In genomic region chr7:95433952-95434351, GRCh38 we compare ENCODE assay signal across 2 cellular contexts.
A peak's percentile ranks its signal among the peaks of the same experiment; 100 is the strongest.
TF ChIP-seq lines count a peak whose summit lies in the region.

No MANE protein-coding gene starts in this region.

TF ChIP-seq in K562, 482 proteins besides CTCF, POLR2A, EP300 and RAD21:
- peak; percentile 78 for TF ChIP-seq RBM25 (IDR thresholded peaks at IDR 0.05; ENCODE audit: low read depth, low read length, severe bottlenecking)
- 0 out of 2 replicates have a peak, but pooled peaks have one; percentile 66 for TF ChIP-seq ATF6 (CRISPR knock-in tag; IDR thresholded peaks at IDR 0.05)
- 0 out of 2 replicates have a peak, but pooled peaks have one; percentile 39 for TF ChIP-seq BCOR (IDR thresholded peaks at IDR 0.05)
- peak; percentile 93 for TF ChIP-seq ZNF121 (CRISPR knock-in tag; conservative IDR thresholded peaks at IDR 0.05)
- no peak for TF ChIP-seq BRCA1 (IDR thresholded peaks at IDR 0.05)
- no peak for TF ChIP-seq BRCA1 (CRISPR knock-in tag; IDR thresholded peaks at IDR 0.05)

TF ChIP-seq in liver, 16 proteins besides CTCF, POLR2A, EP300 and RAD21:
- TF ChIP-seq MAX (IDR thresholded peaks at IDR 0.05) (no peak), FOXA2 (IDR thresholded peaks at IDR 0.05) (no peak), TAF1 (conservative IDR thresholded peaks at IDR 0.05) (no peak), NR2F2 (IDR thresholded peaks at IDR 0.05) (no peak), ZBTB33 (IDR thresholded peaks at IDR 0.05) (no peak), REST (IDR thresholded peaks at IDR 0.05) (no peak), GABPA (IDR thresholded peaks at IDR 0.05 in 1 of 2, conservative IDR thresholded peaks at IDR 0.05 in 1 of 2) (no peak), SP1 (IDR thresholded peaks at IDR 0.05) (no peak), HNF4G (IDR thresholded peaks at IDR 0.05) (no peak), HNF4A (conservative IDR thresholded peaks at IDR 0.05) (no peak), FOXA1 (IDR thresholded peaks at IDR 0.05) (no peak), ATF3 (IDR thresholded peaks at IDR 0.05) (no peak), JUND (IDR thresholded peaks at IDR 0.05) (no peak)
